16 cellular contexts compared by ENCODE assay signal in the genomic region with DNA sequence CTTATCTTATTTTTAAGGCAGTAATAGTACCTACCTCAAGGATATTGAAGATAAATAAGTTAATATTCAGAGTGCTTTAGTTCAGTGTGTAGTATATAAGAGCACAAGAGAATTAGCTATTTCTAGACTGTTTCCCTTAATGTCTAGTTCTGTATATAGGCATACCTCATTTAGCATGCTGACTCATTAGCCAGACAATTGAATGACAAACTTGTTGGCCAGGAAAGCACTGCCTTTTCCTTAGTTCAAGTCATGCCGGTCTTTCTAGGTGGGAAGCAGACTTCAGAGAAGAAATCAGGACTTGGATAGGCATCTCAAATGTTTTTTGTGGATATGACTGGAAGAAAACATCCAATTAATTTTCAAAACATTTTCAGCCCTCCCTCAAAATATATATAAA. TPM values are rescaled to one million over a fixed set of nuclear protein-coding genes. Genes with fewer than 3 reads are reported as not detected.
A peak's percentile ranks its signal among the peaks of the same experiment; 100 is the strongest.
DNase-seq lines count a peak whose midpoint lies in the region; ATAC-seq and TF ChIP-seq lines count a peak whose summit lies in the region.
"Had no signal": no experiment of that assay in that cellular context is flagged by ENCODE, and none has a peak within 500 bp of the region (broad histone marks: within the 10 kb centered on the region; RNA-seq: fewer than 3 reads in every experiment).

No MANE protein-coding gene starts in this region.

- POLR2A ChIA-PET in IMR-90 (lab: Charles Lee; ENCODE audit: unreplicated experiment) = no interaction called here
- POLR2A ChIA-PET in activated CD8-positive, alpha-beta T cell treated with anti-CD3 and anti-CD28 coated beads for 36 hours (lab: Charles Lee) = no interaction called here

- no peak overlapping the region for H2BK5ac ChIP-seq in IMR-90 (ENCODE audit: low read depth, low read length, poor library complexity, severe bottlenecking)

- peaks cover 0 to 8% of the 10 kb centered on the region in 2 experiments; a peak in 2 of 4 replicates for H3K79me1 ChIP-seq in IMR-90 (ENCODE audit: low read depth in 1 of 2, low read length in 2 of 2)

- H2BK120ac ChIP-seq in IMR-90 (ENCODE audit: low read depth, low read length) = no peak overlapping the region

- no peak overlapping the region for H3K9ac ChIP-seq in IMR-90 (ENCODE audit: low read depth, low read length)
- H3K9ac ChIP-seq in SK-N-MC (ENCODE audit: insufficient read length) = no peak overlapping the region

- no peaks in the 10 kb centered on the region for H3K9me1 ChIP-seq in IMR-90 (ENCODE audit: insufficient read depth, low read length)

- TF ChIP-seq RAD21 in IMR-90 (IDR thresholded peaks at IDR 0.05; ENCODE audit: low read length) = no peak

- no peaks in the 10 kb centered on the region for H3K9me3 ChIP-seq in IMR-90 (ENCODE audit: control insufficient read depth, insufficient read depth, low read length)
- H3K9me3 ChIP-seq in SK-N-MC (ENCODE audit: low read depth, low read length) = no peaks in the 10 kb centered on the region
- H3K9me3 ChIP-seq: lower lobe of right lung, neutrophil had no signal

- H2BK20ac ChIP-seq in IMR-90 (ENCODE audit: low read depth, low read length) = no peak overlapping the region

- H2BK15ac ChIP-seq in IMR-90 (ENCODE audit: low read depth, low read length) = no peak overlapping the region

- no peak overlapping the region for H3K27ac ChIP-seq in IMR-90 (ENCODE audit: insufficient read depth, low read length)
- peak overlapping the region; percentile 46; the same call in 1 of the 2 replicates for H3K27ac ChIP-seq in SK-N-MC
- H3K27ac ChIP-seq: lower lobe of right lung, neutrophil had no signal

- H4K5ac ChIP-seq in IMR-90 (ENCODE audit: low read depth, low read length) = no peak overlapping the region

- no peak overlapping the region for H3K4me3 Mint-ChIP-seq in activated CD8-positive, alpha-beta T cell treated with anti-CD3 and anti-CD28 coated beads for 36 hours

- no peak overlapping the region for H3K27ac Mint-ChIP-seq in activated CD8-positive, alpha-beta T cell treated with anti-CD3 and anti-CD28 coated beads for 36 hours

- BruUV-seq in IMR-90 (replicated peaks; lab: Mats Ljungman, UMichigan) = no TSS peak

- H4K8ac ChIP-seq in IMR-90 (ENCODE audit: low read depth in 2 of 2, low read length in 2 of 2) = no peak overlapping the region

- no peak overlapping the region for H4K91ac ChIP-seq in IMR-90 (ENCODE audit: insufficient read depth, low read depth, low read length)

- no peak overlapping the region for H3K23ac ChIP-seq in IMR-90 (ENCODE audit: low read depth, low read length)

- dilution Hi-C loops in IMR-90 (cut with HindIII; ENCODE audit: low sequenced_read_pairs, unreplicated experiment) = no loop called here

- H3K27me3 Mint-ChIP-seq in activated CD8-positive, alpha-beta T cell treated with anti-CD3 and anti-CD28 coated beads for 36 hours = no peaks in the 10 kb centered on the region

- TF ChIP-seq POLR2A in IMR-90 (IDR thresholded peaks at IDR 0.05; ENCODE audit: low read depth, low read length) = no peak

- H2AFZ ChIP-seq in IMR-90 (replicated peaks; ENCODE audit: low read length, poor library complexity) = no peak overlapping the region

- H2AK9ac ChIP-seq in IMR-90 (replicated peaks; ENCODE audit: low read depth, low read length, poor library complexity) = no peak overlapping the region

- H3K4me1 ChIP-seq in IMR-90 (ENCODE audit: control insufficient read depth, insufficient read depth, low read length) = no peaks in the 10 kb centered on the region; the same call in 1 of the 2 replicates

- WGBS in IMR-90 (ENCODE audit: extremely low coverage in 2 of 2, insufficient read length in 1 of 2), 2 experiments = no CpG with 5 or more reads among the region's 1 CpG

- no peak overlapping the region for H3K4ac ChIP-seq in IMR-90 (ENCODE audit: low read depth, low read length)

- H2AK5ac ChIP-seq in IMR-90 (ENCODE audit: low read depth, low read length) = no peak overlapping the region

- CTCF ChIA-PET in IMR-90 (lab: Yijun Ruan, JAX) = no interaction called here
- CTCF ChIA-PET in activated CD8-positive, alpha-beta T cell treated with anti-CD3 and anti-CD28 coated beads for 36 hours (lab: Charles Lee) = interaction anchor here (2.5 kb wide), 1 partner anchor 66 kb away, joined by 9 read pairs; no protein-coding TSS in a partner anchor

- H3K27me3 ChIP-seq in IMR-90 (ENCODE audit: control insufficient read depth, insufficient read depth, low read length) = no peaks in the 10 kb centered on the region
- H3K27me3 ChIP-seq: neutrophil had no signal

- no peak overlapping the region for H3K4me3 ChIP-seq in IMR-90 (ENCODE audit: insufficient read depth, low read depth, low read length)
- no peak overlapping the region for H3K4me3 ChIP-seq in SK-N-MC
- H3K4me3 ChIP-seq: lower lobe of right lung, skin epidermis had no signal

- no peak for TF ChIP-seq CTCF in IMR-90 (conservative IDR thresholded peaks at IDR 0.05; ENCODE audit: low read depth, low read length)
- no peak for TF ChIP-seq CTCF in activated CD8-positive, alpha-beta T cell treated with anti-CD3 and anti-CD28 coated beads for 36 hours (IDR thresholded peaks at IDR 0.05)

- H3K36me3 ChIP-seq in IMR-90 (ENCODE audit: control insufficient read depth, insufficient read depth, low read length) (peaks cover 10% of the 10 kb centered on the region), SK-N-MC (ENCODE audit: insufficient read depth, low read length) (peaks cover 50% of the 10 kb centered on the region)

- H3K18ac ChIP-seq in IMR-90 (ENCODE audit: low read depth, low read length) = no peak overlapping the region

- intact Hi-C loops in IMR-90 (cut with micrococcal nuclease) = no loop called here
- intact Hi-C loops in activated CD8-positive, alpha-beta T cell treated with anti-CD3 and anti-CD28 coated beads for 36 hours (cut with micrococcal nuclease) = loop anchor here (5.0 kb wide), 1 partner anchor 50 kb away; the partner anchor contains the start of gene OXCT1

- in situ Hi-C loops in IMR-90 (cut with MboI; ENCODE audit: low sequenced_read_pairs) = no loop called here

- ATAC-seq in IMR-90 (ENCODE audit: low read depth) = no peak
- ATAC-seq in esophagus mucosa = peak; percentile 74
- no peak for ATAC-seq in HG02870 (IDR thresholded peaks at IDR 0.05; ENCODE audit: unreplicated experiment)
- no peak for ATAC-seq in activated CD8-positive, alpha-beta T cell treated with anti-CD3 and anti-CD28 coated beads for 36 hours
- ATAC-seq: lower lobe of right lung had no signal

- peaks cover 16% of the 10 kb centered on the region for H3K4me1 Mint-ChIP-seq in activated CD8-positive, alpha-beta T cell treated with anti-CD3 and anti-CD28 coated beads for 36 hours (ENCODE audit: low read depth)

- no peak overlapping the region for H3K56ac ChIP-seq in IMR-90 (ENCODE audit: extremely low read depth, insufficient read depth, low read length)

- no peaks in the 10 kb centered on the region for H4K20me1 ChIP-seq in IMR-90 (ENCODE audit: insufficient read depth, low read length)

- no peaks in the 10 kb centered on the region for H3K9me3 Mint-ChIP-seq in activated CD8-positive, alpha-beta T cell treated with anti-CD3 and anti-CD28 coated beads for 36 hours

- DNase-seq in IMR-90 (peak; percentile 60), SK-N-MC (ENCODE audit: low read depth, low spot score) (no peak), pulmonary artery endothelial cell (ENCODE audit: low read depth, low spot score) (peak; percentile 75), NCI-H2107 (lab: John Stamatoyannopoulos, UW) (no peak)
- no peak for DNase-seq in activated CD8-positive, alpha-beta T cell treated with anti-CD3 and anti-CD28 coated beads for 36 hours
- DNase-seq: activated CD8-positive, alpha-beta memory T cell treated with anti-CD3 and anti-CD28 coated beads for 24 hours; activated naive CD4-positive, alpha-beta T cell; cerebellar nuclear complex; lower lobe of right lung; NCI-H187; NCI-H69; SIG-M5 had no signal

- no peak overlapping the region for H3K14ac ChIP-seq in IMR-90 (replicated peaks; ENCODE audit: low read depth, low read length)

- H3K36me3 Mint-ChIP-seq in activated CD8-positive, alpha-beta T cell treated with anti-CD3 and anti-CD28 coated beads for 36 hours (ENCODE audit: low read depth) = peaks cover 25% of the 10 kb centered on the region

- H3K4me2 ChIP-seq in IMR-90 (ENCODE audit: low read depth, low read length) = no peak overlapping the region

TF ChIP-seq in IMR-90, 13 proteins besides CTCF, POLR2A, EP300 and RAD21 (continues in another document):
- TF ChIP-seq RFX5 (IDR thresholded peaks at IDR 0.05; ENCODE audit: low read depth, low read length) = no peak
- TF ChIP-seq MAFK (IDR thresholded peaks at IDR 0.05; ENCODE audit: low read depth, low read length) = no peak
- TF ChIP-seq, protein P1, sequence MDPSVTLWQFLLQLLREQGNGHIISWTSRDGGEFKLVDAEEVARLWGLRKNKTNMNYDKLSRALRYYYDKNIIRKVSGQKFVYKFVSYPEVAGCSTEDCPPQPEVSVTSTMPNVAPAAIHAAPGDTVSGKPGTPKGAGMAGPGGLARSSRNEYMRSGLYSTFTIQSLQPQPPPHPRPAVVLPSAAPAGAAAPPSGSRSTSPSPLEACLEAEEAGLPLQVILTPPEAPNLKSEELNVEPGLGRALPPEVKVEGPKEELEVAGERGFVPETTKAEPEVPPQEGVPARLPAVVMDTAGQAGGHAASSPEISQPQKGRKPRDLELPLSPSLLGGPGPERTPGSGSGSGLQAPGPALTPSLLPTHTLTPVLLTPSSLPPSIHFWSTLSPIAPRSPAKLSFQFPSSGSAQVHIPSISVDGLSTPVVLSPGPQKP (IDR thresholded peaks at IDR 0.05; ENCODE audit: borderline replicate concordance, low read depth, low read length) = no peak

RNA-seq across cellular contexts. Expression of gene FBXO4, which starts 3.2 kb away (rescaled TPM):
- 4.1 and 8.3 TPM in 2 replicates for total RNA-seq in IMR-90 (2012; rRNA removed)
- 3.5 TPM in 2 replicates for polyA plus RNA-seq in IMR-90 (2012; rRNA removed)
- 0.92 and 1.1 TPM in 2 replicates for polyA plus RNA-seq in IMR-90 (2012; cell fraction: cytosol; rRNA removed)
- 0.50 and 3.3 TPM in 2 replicates for polyA plus RNA-seq in IMR-90 (2012; cell fraction: nucleus; rRNA removed; ENCODE audit: low replicate concordance)
- total RNA-seq in esophagus mucosa = 12.5 TPM
- 8.7 and 10.4 TPM in 2 replicates for total RNA-seq in pulmonary artery endothelial cell
- 10 to 100 TPM; 18.5 to 21.0 TPM for total RNA-seq in activated CD8-positive, alpha-beta T cell treated with anti-CD3 and anti-CD28 coated beads for 36 hours

RNA-seq across cellular contexts. Expression of gene RIMOC1, which starts 17.7 kb away (rescaled TPM):
- total RNA-seq in IMR-90 (2012; rRNA removed) = 4.1 and 10.3 TPM in 2 replicates
- polyA plus RNA-seq in IMR-90 (2012; rRNA removed) = 7.1 and 9.0 TPM in 2 replicates
- polyA plus RNA-seq in IMR-90 (2012; cell fraction: cytosol; rRNA removed) = 1.1 and 1.5 TPM in 2 replicates
- polyA plus RNA-seq in IMR-90 (2012; cell fraction: nucleus; rRNA removed; ENCODE audit: low replicate concordance) = 0.46 and 4.1 TPM in 2 replicates
- total RNA-seq in esophagus mucosa = 23.7 TPM
- 8.9 and 14.2 TPM in 2 replicates for total RNA-seq in pulmonary artery endothelial cell
- total RNA-seq in activated CD8-positive, alpha-beta T cell treated with anti-CD3 and anti-CD28 coated beads for 36 hours = 10 to 100 TPM; 19.5 to 19.8 TPM

RNA-seq across cellular contexts. Expression of gene OXCT1, which starts 51.6 kb away (rescaled TPM):
- total RNA-seq in IMR-90 (2012; rRNA removed) (16.3 and 24.7 TPM in 2 replicates), esophagus mucosa (27.0 TPM), pulmonary artery endothelial cell (41.8 and 43.9 TPM in 2 replicates)
- 10.5 and 14.2 TPM in 2 replicates for polyA plus RNA-seq in IMR-90 (2012; rRNA removed)
- polyA plus RNA-seq in IMR-90 (2012; cell fraction: cytosol; rRNA removed) = 1.9 and 2.6 TPM in 2 replicates
- 1.8 and 9.2 TPM in 2 replicates for polyA plus RNA-seq in IMR-90 (2012; cell fraction: nucleus; rRNA removed; ENCODE audit: low replicate concordance)
- 10 to 100 TPM; 65.0 to 70.5 TPM for total RNA-seq in activated CD8-positive, alpha-beta T cell treated with anti-CD3 and anti-CD28 coated beads for 36 hours

Comparison
In these comparisons a context has a peak if more than half of its experiments do, and no peak if none do; other contexts are left out.
1. DNase-seq: peak in IMR-90 (single experiment) and pulmonary artery endothelial cell (single experiment); none in SK-N-MC (single experiment), NCI-H2107 (single experiment) and activated CD8-positive, alpha-beta T cell treated with anti-CD3 and anti-CD28 coated beads for 36 hours (single experiment).